Comparison of ENCODE assay signal across 28 cellular contexts in the genomic region with DNA sequence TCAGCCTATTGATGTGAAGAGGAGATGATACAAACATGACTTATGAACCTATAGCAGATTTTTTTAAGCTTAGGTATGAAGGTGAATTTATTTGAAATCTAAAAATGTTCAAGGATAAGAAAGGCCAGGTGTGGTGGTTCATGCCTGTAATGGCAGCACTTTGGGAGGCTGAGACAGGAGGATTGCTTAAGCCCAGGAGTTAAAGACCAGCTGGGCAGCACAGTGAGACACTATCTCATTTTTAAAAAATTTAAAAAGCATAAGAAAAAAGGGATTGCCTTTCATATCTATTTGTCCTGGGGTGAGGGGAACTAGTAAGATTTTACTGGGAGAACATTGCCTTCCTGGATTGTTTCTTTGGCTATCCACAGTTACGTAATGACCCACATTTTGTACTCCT.
"Had no signal": no experiment of that assay in that cellular context is flagged by ENCODE, and none has a peak within 500 bp of the region (broad histone marks: within the 10 kb centered on the region; RNA-seq: fewer than 3 reads in every experiment).

No MANE protein-coding gene starts in this region.

- H3K27ac ChIP-seq: neutrophil, pancreas, psoas muscle, right lobe of liver, sigmoid colon, suprapubic skin, testis, tibial artery, transverse colon, upper lobe of left lung, vagina had no signal

- H3K27me3 ChIP-seq: neutrophil, pancreas, right lobe of liver, sigmoid colon, suprapubic skin, testis, tibial artery, transverse colon, upper lobe of left lung, vagina had no signal

- H3K4me1 ChIP-seq: pancreas, psoas muscle, right lobe of liver, sigmoid colon, suprapubic skin, tibial artery, transverse colon, upper lobe of left lung, vagina had no signal

- H3K4me3 Mint-ChIP-seq: naive thymus-derived CD4-positive, alpha-beta T cell; natural killer cell; nephron; neural crest cell; stimulated activated memory B cell treated with anti-CD40 and anti-IgM and Interleukin-4, amounts not matched to agents 10 μg/mL and 1 μg/mL and 100 μg/mL, for 72 hours; stimulated activated naive CD8-positive, alpha-beta T cell treated with anti-CD3 and anti-CD28 coated beads, Interleukin-15, amount 100 ng/mL, for 72 hours had no signal

- H3K9me3 Mint-ChIP-seq: naive thymus-derived CD4-positive, alpha-beta T cell; natural killer cell; nephron; neural crest cell; stimulated activated memory B cell treated with anti-CD40 and anti-IgM and Interleukin-4, amounts not matched to agents 10 μg/mL and 1 μg/mL and 100 μg/mL, for 72 hours; stimulated activated naive CD8-positive, alpha-beta T cell treated with anti-CD3 and anti-CD28 coated beads, Interleukin-15, amount 100 ng/mL, for 72 hours had no signal

- DNase-seq: naive thymus-derived CD4-positive, alpha-beta T cell; natural killer cell; nucleus accumbens; pancreas; psoas muscle; right cardiac atrium; right lobe of liver; sigmoid colon; small intestine; stimulated activated CD4-positive, alpha-beta T cell treated with anti-CD3 and anti-CD28 coated beads, Interleukin-15, amount 100 ng/mL, for 24 hours; stimulated activated CD4-positive, alpha-beta T cell treated with anti-CD3 and anti-CD28 coated beads, Interleukin-2, amount 100 ng/mL, for 24 hours; stimulated activated CD4-positive, alpha-beta T cell treated with anti-CD3 and anti-CD28 coated beads, Interleukin-4, amount 100 ng/mL, for 1 hour; stimulated activated CD4-positive, alpha-beta T cell treated with anti-CD3 and anti-CD28 coated beads, Interleukin-4, amount 100 ng/mL, for 4 hours; stimulated activated CD8-positive, alpha-beta memory T cell treated with anti-CD3 and anti-CD28 coated beads, Interleukin-4, amount 100 ng/mL, for 48 hours; stimulated activated naive CD4-positive, alpha-beta T cell; stimulated activated naive CD8-positive, alpha-beta T cell treated with anti-CD3 and anti-CD28 coated beads, Interleukin-15, amount 100 ng/mL, for 72 hours; stimulated activated naive CD8-positive, alpha-beta T cell treated with anti-CD3 and anti-CD28 coated beads, Interleukin-15, Interleukin-2, amounts not matched to agents 100 U/mL and 50 U/mL, for 24 hours; substantia nigra; testis; tibial artery; transverse colon; upper lobe of left lung had no signal

- H3K4me1 Mint-ChIP-seq: naive thymus-derived CD4-positive, alpha-beta T cell; natural killer cell; nephron; neural crest cell; stimulated activated naive CD8-positive, alpha-beta T cell treated with anti-CD3 and anti-CD28 coated beads, Interleukin-15, amount 100 ng/mL, for 72 hours had no signal

- H3K9me3 ChIP-seq: neutrophil, pancreas, psoas muscle, right lobe of liver, sigmoid colon, suprapubic skin, testis, tibial artery, transverse colon, upper lobe of left lung, vagina had no signal

- ATAC-seq: naive thymus-derived CD4-positive, alpha-beta T cell; natural killer cell; pancreas; psoas muscle; right cardiac atrium; right lobe of liver; stimulated activated memory B cell treated with anti-CD40 and anti-IgM and Interleukin-4, amounts not matched to agents 10 μg/mL and 1 μg/mL and 100 μg/mL, for 72 hours; stimulated activated naive CD8-positive, alpha-beta T cell treated with anti-CD3 and anti-CD28 coated beads, Interleukin-15, amount 100 ng/mL, for 72 hours; stimulated activated naive CD8-positive, alpha-beta T cell treated with anti-CD3 and anti-CD28 coated beads, Interleukin-15, Interleukin-2, amounts not matched to agents 100 U/mL and 50 U/mL, for 24 hours had no signal

- H3K4me3 ChIP-seq: pancreas, psoas muscle, right lobe of liver, sigmoid colon, suprapubic skin, testis, tibial artery, transverse colon, upper lobe of left lung, vagina had no signal

- H3K27me3 Mint-ChIP-seq: naive thymus-derived CD4-positive, alpha-beta T cell; stimulated activated memory B cell treated with anti-CD40 and anti-IgM and Interleukin-4, amounts not matched to agents 10 μg/mL and 1 μg/mL and 100 μg/mL, for 72 hours; stimulated activated naive CD8-positive, alpha-beta T cell treated with anti-CD3 and anti-CD28 coated beads, Interleukin-15, amount 100 ng/mL, for 72 hours had no signal

- H3K27ac Mint-ChIP-seq: natural killer cell; nephron; stimulated activated memory B cell treated with anti-CD40 and anti-IgM and Interleukin-4, amounts not matched to agents 10 μg/mL and 1 μg/mL and 100 μg/mL, for 72 hours; stimulated activated naive CD8-positive, alpha-beta T cell treated with anti-CD3 and anti-CD28 coated beads, Interleukin-15, amount 100 ng/mL, for 72 hours had no signal
